In the genomic region with DNA sequence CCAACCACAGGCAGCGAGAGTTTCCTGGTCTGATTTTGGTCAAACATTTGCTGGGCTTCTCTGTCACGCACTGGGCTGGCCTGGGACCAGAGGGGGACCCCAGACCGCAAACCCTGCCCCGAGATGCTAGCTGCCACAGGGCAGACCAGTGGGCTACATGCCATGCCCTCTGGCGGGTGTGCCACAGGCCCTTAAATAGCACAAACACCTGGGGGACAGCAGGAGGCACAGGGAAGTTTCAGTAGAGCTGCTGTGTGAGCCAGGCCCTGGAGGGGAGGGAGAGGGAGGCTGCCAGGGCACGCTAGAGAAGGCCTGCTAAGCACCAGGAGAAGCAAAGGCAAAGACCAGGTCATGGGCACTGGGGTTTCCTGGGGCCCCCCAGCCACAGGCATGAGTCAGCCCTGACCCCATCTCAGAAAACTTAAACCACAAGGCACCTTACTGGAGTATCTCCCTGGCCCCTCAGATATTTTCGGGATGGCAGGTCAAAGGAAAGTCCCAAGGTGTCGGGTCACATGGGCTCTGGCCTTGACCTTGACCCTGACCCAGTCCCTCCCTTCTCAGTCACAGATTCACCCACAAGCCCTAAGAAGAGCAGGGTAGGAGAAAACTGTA, we compare ENCODE assay signal across 10 cellular contexts. TPM values are rescaled to one million over a fixed set of nuclear protein-coding genes. Genes with fewer than 3 reads are reported as not detected.
DNase-seq lines count a peak whose midpoint lies in the region; ATAC-seq, FAIRE-seq and TF ChIP-seq lines count a peak whose summit lies in the region.
"Had no signal": no experiment of that assay in that cellular context is flagged by ENCODE, and none has a peak within 500 bp of the region (broad histone marks: within the 10 kb centered on the region; RNA-seq: fewer than 3 reads in every experiment).

No MANE protein-coding gene starts in this region.

- no peaks in the 10 kb centered on the region for H3K36me3 Mint-ChIP-seq in HFFc6 (ENCODE audit: low read depth)
- peaks cover 6% of the 10 kb centered on the region for H3K36me3 Mint-ChIP-seq in memory B cell

- H3K4me3 ChIP-seq in RWPE2 (ENCODE audit: severe bottlenecking) (no peak overlapping the region), aorta (ENCODE audit: low read length in 2 of 2) (no peak overlapping the region)

- H3K27me3 Mint-ChIP-seq in HFFc6 (ENCODE audit: insufficient read depth) = no peaks in the 10 kb centered on the region
- H3K27me3 Mint-ChIP-seq in memory B cell = no peaks in the 10 kb centered on the region

- peak overlapping the region; percentile 76 for H3K27ac ChIP-seq in RWPE2 (ENCODE audit: poor library complexity, severe bottlenecking)
- H3K27ac ChIP-seq in aorta (ENCODE audit: low read depth in 1 of 2, low read length in 2 of 2) = no peak overlapping the region

- TF ChIP-seq CTCF in HFFc6 (IDR thresholded peaks at IDR 0.05) (no peak), RWPE2 (IDR thresholded peaks at IDR 0.05; ENCODE audit: poor library complexity, severe bottlenecking) (no peak)

- peaks cover 29% of the 10 kb centered on the region for H3K4me1 Mint-ChIP-seq in HFFc6 (ENCODE audit: low read depth)
- peaks cover 48% of the 10 kb centered on the region for H3K4me1 Mint-ChIP-seq in memory B cell

- H3K9me3 ChIP-seq in RWPE2 (ENCODE audit: severe bottlenecking) (no peaks in the 10 kb centered on the region), aorta (ENCODE audit: control insufficient read depth, low read length) (no peaks in the 10 kb centered on the region)

- H3K4me1 ChIP-seq in RWPE2 (ENCODE audit: insufficient read depth, poor library complexity, severe bottlenecking) (peaks cover 23% of the 10 kb centered on the region), aorta (ENCODE audit: control insufficient read depth in 1 of 2, insufficient read depth in 2 of 2, low read length in 2 of 2) (peaks cover 0 to 2% of the 10 kb centered on the region in 2 donors)

- FAIRE-seq in GM18507 (lab: Jason Lieb, UNC) = peak; percentile 93
- FAIRE-seq: RCC 7860 had no signal

- H3K4me3 Mint-ChIP-seq in HFFc6 (no peak overlapping the region), memory B cell (no peak overlapping the region)

- POLR2A ChIA-PET in HEK293T (lab: Yijun Ruan, JAX) = no interaction called here

- H3K36me3 ChIP-seq in RWPE2 (ENCODE audit: low read depth) (peaks cover 7% of the 10 kb centered on the region), aorta (ENCODE audit: control insufficient read depth in 1 of 2, insufficient read depth in 2 of 2, low read length in 1 of 2) (no peaks in the 10 kb centered on the region)

- H3K27ac Mint-ChIP-seq in HFFc6 (peak overlapping the region; percentile 31; the same call in 1 of the 2 replicates), memory B cell (peak overlapping the region; percentile 73)

- peak; percentile 40 for ATAC-seq in RWPE2 (ENCODE audit: low read depth)
- ATAC-seq in memory B cell (ENCODE audit: low read depth) = no peak
- no peak for ATAC-seq in HG03469 (IDR thresholded peaks at IDR 0.05; ENCODE audit: unreplicated experiment)
- no peak for ATAC-seq in aorta (ENCODE audit: low FRiP score)

- WGBS in aorta, 2 donors = 86 to 89% methylated on average over 8 of the region's 8 CpGs

- H3K9me3 Mint-ChIP-seq in HFFc6 (no peaks in the 10 kb centered on the region), memory B cell (no peaks in the 10 kb centered on the region)

- H3K27me3 ChIP-seq in RWPE2 (ENCODE audit: insufficient read depth, poor library complexity, severe bottlenecking) (no peaks in the 10 kb centered on the region), aorta (ENCODE audit: control insufficient read depth in 1 of 2, insufficient read depth in 2 of 2, low read length in 1 of 2) (no peaks in the 10 kb centered on the region)

- DNase-seq in GM18507 (ENCODE audit: extremely low spot score, insufficient read length, low read depth) (no peak), HFFc6 (no peak), RWPE2 (ENCODE audit: low spot score) (no peak), memory B cell (ENCODE audit: low spot score in 2 of 2) (no peak), HEK293T (ENCODE audit: extremely low spot score) (no peak), aorta (no peak)
- no peak for DNase-seq in stimulated activated CD4-positive, alpha-beta T cell treated with anti-CD3 and anti-CD28 coated beads, Interleukin-4, amount 100 ng/mL, for 4 hours
- DNase-seq: cerebellar nuclear complex had no signal

- CTCF ChIA-PET in HEK293T (lab: Yijun Ruan, JAX) = no interaction called here

- intact Hi-C loops in aorta (cut with DNase I) = no loop called here

TF ChIP-seq in HEK293T, 16 proteins besides CTCF, POLR2A, EP300 and RAD21:
- TF ChIP-seq ARNT (IDR thresholded peaks at IDR 0.05) = no peak
- no peak for TF ChIP-seq FOXK2 (IDR thresholded peaks at IDR 0.05)
- no peak for TF ChIP-seq FOXA1 (IDR thresholded peaks at IDR 0.05)
- TF ChIP-seq SP1 (IDR thresholded peaks at IDR 0.05) = no peak
- TF ChIP-seq NFRKB (IDR thresholded peaks at IDR 0.05) = no peak
- TF ChIP-seq BHLHE40 (IDR thresholded peaks at IDR 0.05; ENCODE audit: borderline replicate concordance) = no peak
- no peak for TF ChIP-seq TARDBP (IDR thresholded peaks at IDR 0.05)
- no peak for TF ChIP-seq CTBP1 (IDR thresholded peaks at IDR 0.05; ENCODE audit: borderline replicate concordance)
- TF ChIP-seq, protein P1, sequence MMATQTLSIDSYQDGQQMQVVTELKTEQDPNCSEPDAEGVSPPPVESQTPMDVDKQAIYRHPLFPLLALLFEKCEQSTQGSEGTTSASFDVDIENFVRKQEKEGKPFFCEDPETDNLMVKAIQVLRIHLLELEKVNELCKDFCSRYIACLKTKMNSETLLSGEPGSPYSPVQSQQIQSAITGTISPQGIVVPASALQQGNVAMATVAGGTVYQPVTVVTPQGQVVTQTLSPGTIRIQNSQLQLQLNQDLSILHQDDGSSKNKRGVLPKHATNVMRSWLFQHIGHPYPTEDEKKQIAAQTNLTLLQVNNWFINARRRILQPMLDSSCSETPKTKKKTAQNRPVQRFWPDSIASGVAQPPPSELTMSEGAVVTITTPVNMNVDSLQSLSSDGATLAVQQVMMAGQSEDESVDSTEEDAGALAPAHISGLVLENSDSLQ (IDR thresholded peaks at IDR 0.05) = no peak
- TF ChIP-seq SUZ12 (IDR thresholded peaks at IDR 0.05) = no peak
- TF ChIP-seq LEF1 (IDR thresholded peaks at IDR 0.05; ENCODE audit: borderline replicate concordance) = no peak
- TF ChIP-seq L3MBTL2 (conservative IDR thresholded peaks at IDR 0.05) = no peak
- no peak for TF ChIP-seq ZNF384 (IDR thresholded peaks at IDR 0.05)
- no peak for TF ChIP-seq FOXM1 (IDR thresholded peaks at IDR 0.05; ENCODE audit: borderline replicate concordance)
- no peak for TF ChIP-seq HDGF (IDR thresholded peaks at IDR 0.05; ENCODE audit: borderline replicate concordance)

RNA-seq across cellular contexts. Expression of a gene that starts 29.2 kb away (rescaled TPM):
- total RNA-seq in HFFc6 (2021; fragmentation: NEBNext Ultra II Directional; extraction: Animal tissue kit (Norgen Biotek cat#: 25700)) = 10 to 100 TPM; 27.3 to 38.1 (median 32.4) TPM
- 10 to 100 TPM; 50.8 to 69.5 TPM for total RNA-seq in aorta
- polyA plus RNA-seq in aorta = 10 to 100 TPM; 39.7 to 57.5 TPM
